36 cellular contexts compared by ENCODE assay signal in genomic region chr12:44960423-44960822, GRCh38.
"Had no signal": no experiment of that assay in that cellular context is flagged by ENCODE, and none has a peak within 500 bp of the region (broad histone marks: within the 10 kb centered on the region; RNA-seq: fewer than 3 reads in every experiment).

No MANE protein-coding gene starts in this region.

- H3K4me3 Mint-ChIP-seq: activated B cell treated with CpG ODN at 0.5 μM for 24 hours; activated CD4-positive, alpha-beta memory T cell treated with anti-CD3 and anti-CD28 coated beads for 36 hours; activated CD4-positive, alpha-beta T cell treated with anti-CD3 and anti-CD28 coated beads for 36 hours; activated CD4-positive, alpha-beta T cell treated with anti-CD3 and anti-CD28 coated beads, Interleukin-2, amount 10 ng/mL, durations not matched to agents 24 days and 14 days; activated CD8-positive, alpha-beta T cell treated with anti-CD3 and anti-CD28 coated beads for 36 hours; activated naive CD4-positive, alpha-beta T cell treated with anti-CD3 and anti-CD28 coated beads for 36 hours; activated naive CD8-positive, alpha-beta T cell treated with anti-CD3 and anti-CD28 coated beads for 36 hours; activated T-cell treated with anti-CD3 and anti-CD28 coated beads, Interleukin-2, amount 50 U/mL, for 4 hours; activated T-cell treated with anti-CD3 and anti-CD28 coated beads, Interleukin-2, amount 50 U/mL, for 72 hours; activated T-helper 1 cell treated with anti-CD3 and anti-CD28 coated beads, Interleukin-12 subunit alpha, Interleukin-12 subunit beta, Interleukin-2, Interleukin-4 antibody, amounts not matched to agents 30 ng/mL and 10 ng/mL and 1 ng/mL, durations not matched to agents 14 hours and 24 hours and 36 hours; activated T-helper 17 cell treated with anti-CD3 and anti-CD28 coated beads, Interleukin-2, amount 50 U/mL, for 72 hours; T-helper 1 cell treated with Interleukin-12 subunit alpha and Interleukin-12 subunit beta and Interleukin-4 antibody, amounts not matched to agents 30 μg/mL and 1 μg/mL, for 36 hours; T-helper 2 cell treated with Interferon-gamma antibody and Interleukin-4, amounts not matched to agents 5 μg/mL and 100 μg/mL, for 36 hours had no signal

- H3K9me3 Mint-ChIP-seq: activated T-helper 1 cell treated with anti-CD3 and anti-CD28 coated beads, Interleukin-12 subunit alpha, Interleukin-12 subunit beta, Interleukin-2, Interleukin-4 antibody, amounts not matched to agents 30 ng/mL and 10 ng/mL and 1 ng/mL, durations not matched to agents 14 hours and 24 hours and 36 hours had no signal

- H3K27ac Mint-ChIP-seq: activated B cell treated with CpG ODN at 0.5 μM for 24 hours; activated CD4-positive, alpha-beta memory T cell treated with anti-CD3 and anti-CD28 coated beads for 36 hours; activated CD4-positive, alpha-beta T cell treated with anti-CD3 and anti-CD28 coated beads for 36 hours; activated CD4-positive, alpha-beta T cell treated with anti-CD3 and anti-CD28 coated beads, Interleukin-2, amount 10 ng/mL, durations not matched to agents 24 days and 14 days; activated CD8-positive, alpha-beta T cell treated with anti-CD3 and anti-CD28 coated beads for 36 hours; activated naive CD4-positive, alpha-beta T cell treated with anti-CD3 and anti-CD28 coated beads for 36 hours; activated naive CD4-positive, alpha-beta T cell treated with anti-CD3 and anti-CD28 coated beads, Interleukin-2, amount 50 U/mL, for 72 hours; activated naive CD8-positive, alpha-beta T cell treated with anti-CD3 and anti-CD28 coated beads for 36 hours; activated T-cell treated with anti-CD3 and anti-CD28 coated beads, Interleukin-2, amount 50 U/mL, for 72 hours; activated T-helper 1 cell treated with anti-CD3 and anti-CD28 coated beads, Interleukin-12 subunit alpha, Interleukin-12 subunit beta, Interleukin-2, Interleukin-4 antibody, amounts not matched to agents 30 ng/mL and 10 ng/mL and 1 ng/mL, durations not matched to agents 14 hours and 24 hours and 36 hours; activated T-helper 17 cell treated with anti-CD3 and anti-CD28 coated beads, Interleukin-2, amount 50 U/mL, for 72 hours; T-helper 1 cell treated with Interleukin-12 subunit alpha and Interleukin-12 subunit beta and Interleukin-4 antibody, amounts not matched to agents 30 μg/mL and 1 μg/mL, for 36 hours; T-helper 2 cell treated with Interferon-gamma antibody and Interleukin-4, amounts not matched to agents 5 μg/mL and 100 μg/mL, for 36 hours had no signal

- H3K4me1 Mint-ChIP-seq: activated B cell treated with CpG ODN at 0.5 μM for 24 hours; activated CD4-positive, alpha-beta T cell treated with anti-CD3 and anti-CD28 coated beads for 36 hours; activated CD4-positive, alpha-beta T cell treated with anti-CD3 and anti-CD28 coated beads, Interleukin-2, amount 10 ng/mL, durations not matched to agents 24 days and 14 days; activated naive CD8-positive, alpha-beta T cell treated with anti-CD3 and anti-CD28 coated beads for 36 hours; activated T-helper 17 cell treated with anti-CD3 and anti-CD28 coated beads, Interleukin-2, amount 50 U/mL, for 72 hours had no signal

- H3K36me3 ChIP-seq: adrenal gland, brain microvascular endothelial cell, breast epithelium, WERI-Rb-1 had no signal

- H3K27ac ChIP-seq: adrenal gland, body of pancreas, brain microvascular endothelial cell, breast epithelium, WERI-Rb-1 had no signal

- FAIRE-seq: astrocyte, colon had no signal

- H3K9me3 ChIP-seq: adrenal gland, body of pancreas had no signal

- H3K27me3 ChIP-seq: adrenal gland, body of pancreas, brain microvascular endothelial cell, breast epithelium had no signal

- H3K36me3 Mint-ChIP-seq: activated CD4-positive, alpha-beta memory T cell treated with anti-CD3 and anti-CD28 coated beads for 36 hours had no signal

- H3K4me3 ChIP-seq: adrenal gland, body of pancreas, breast epithelium had no signal

- ATAC-seq: activated CD4-positive, alpha-beta T cell treated with anti-CD3 and anti-CD28 coated beads for 36 hours; activated CD8-positive, alpha-beta T cell treated with anti-CD3 and anti-CD28 coated beads for 36 hours; activated naive CD4-positive, alpha-beta T cell treated with anti-CD3 and anti-CD28 coated beads, Interleukin-2, amount 50 U/mL, for 72 hours; activated T-cell treated with anti-CD3 and anti-CD28 coated beads, Interleukin-2, amount 50 U/mL, for 4 hours; activated T-cell treated with anti-CD3 and anti-CD28 coated beads, Interleukin-2, amount 50 U/mL, for 72 hours; activated T-helper 17 cell treated with anti-CD3 and anti-CD28 coated beads, Interleukin-2, amount 50 U/mL, for 72 hours; body of pancreas had no signal

- H3K27me3 Mint-ChIP-seq: activated B cell treated with CpG ODN at 0.5 μM for 24 hours; activated CD4-positive, alpha-beta memory T cell treated with anti-CD3 and anti-CD28 coated beads for 36 hours; activated CD4-positive, alpha-beta T cell treated with anti-CD3 and anti-CD28 coated beads for 36 hours; activated CD8-positive, alpha-beta T cell treated with anti-CD3 and anti-CD28 coated beads for 36 hours; activated naive CD8-positive, alpha-beta T cell treated with anti-CD3 and anti-CD28 coated beads for 36 hours; activated T-helper 17 cell treated with anti-CD3 and anti-CD28 coated beads, Interleukin-2, amount 50 U/mL, for 72 hours had no signal

- DNase-seq: activated B cell treated with CpG ODN at 0.5 μM for 24 hours; activated CD4-positive, alpha-beta memory T cell treated with anti-CD3 and anti-CD28 coated beads for 36 hours; activated CD4-positive, alpha-beta T cell treated with anti-CD3 and anti-CD28 coated beads for 36 hours; activated CD4-positive, alpha-beta T cell treated with anti-CD3 and anti-CD28 coated beads, Interleukin-2, amount 10 ng/mL, durations not matched to agents 24 days and 14 days; activated CD4-positive, alpha-beta T cell treated with anti-CD3 and anti-CD28 coated beads, Interleukin-2, amount 50 U/mL, for 1 hour; activated CD4-positive, alpha-beta T cell treated with anti-CD3 and anti-CD28 coated beads, Interleukin-2, amount 50 U/mL, for 4 hours; activated CD4-positive, CD25-positive, alpha-beta regulatory T cell treated with anti-CD3 and anti-CD28 coated beads, Interleukin-2, amount 50 U/mL, for 72 hours; activated CD8-positive, alpha-beta memory T cell treated with anti-CD3 and anti-CD28 coated beads, Interleukin-2, amount 50 U/mL, for 4 hours; activated CD8-positive, alpha-beta T cell treated with anti-CD3 and anti-CD28 coated beads for 36 hours; activated effector memory CD4-positive, alpha-beta T cell treated with anti-CD3 and anti-CD28 coated beads, Interleukin-2, amount 50 U/mL, for 16 hours; activated gamma-delta T cell treated with Interleukin-2 at 50 U/mL for 16 hours; activated naive CD4-positive, alpha-beta T cell; activated naive CD4-positive, alpha-beta T cell treated with anti-CD3 and anti-CD28 coated beads for 36 hours; activated naive CD4-positive, alpha-beta T cell treated with anti-CD3 and anti-CD28 coated beads, Interleukin-2, amount 50 U/mL, for 16 hours; activated naive CD8-positive, alpha-beta T cell treated with anti-CD3 and anti-CD28 coated beads for 36 hours; activated T-cell treated with anti-CD3 and anti-CD28 coated beads for 4 hours; activated T-cell treated with anti-CD3 and anti-CD28 coated beads, Interleukin-2, amount 50 U/mL, for 1 hour; activated T-cell treated with anti-CD3 and anti-CD28 coated beads, Interleukin-2, amount 50 U/mL, for 4 hours; activated T-cell treated with anti-CD3 and anti-CD28 coated beads, Interleukin-2, amount 50 U/mL, for 72 hours; adrenal gland; amniotic stem cell; aorta; body of pancreas; brain microvascular endothelial cell; central memory CD4-positive, alpha-beta T cell; T-helper 2 cell; T-helper 9 cell had no signal

- H3K4me1 ChIP-seq: adrenal gland, body of pancreas, breast epithelium had no signal
